In the genomic region with DNA sequence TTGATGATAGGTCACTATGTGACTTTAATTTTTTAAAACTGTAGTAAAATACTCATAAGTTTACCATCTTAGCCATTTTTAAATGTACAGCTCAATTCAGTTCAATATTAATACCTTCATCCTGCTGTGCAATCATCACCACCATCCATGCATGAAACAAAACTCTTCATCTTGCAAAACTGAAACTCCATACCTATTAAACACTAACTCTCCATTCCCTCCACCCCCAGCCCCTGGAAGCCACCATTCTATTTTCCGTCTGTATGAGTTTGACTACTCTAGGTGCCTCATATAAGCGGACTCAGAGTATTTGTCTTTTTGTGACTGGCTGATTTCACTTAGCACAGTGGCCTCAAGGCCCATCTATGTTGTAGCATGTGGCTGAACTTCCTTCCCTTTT, we compare ENCODE assay signal across 16 cellular contexts. TPM values are rescaled to one million over a fixed set of nuclear protein-coding genes. Genes with fewer than 3 reads are reported as not detected.
A peak's percentile ranks its signal among the peaks of the same experiment; 100 is the strongest.
DNase-seq lines count a peak whose midpoint lies in the region; ATAC-seq and TF ChIP-seq lines count a peak whose summit lies in the region.
"Had no signal": no experiment of that assay in that cellular context is flagged by ENCODE, and none has a peak within 500 bp of the region (broad histone marks: within the 10 kb centered on the region; RNA-seq: fewer than 3 reads in every experiment).

No MANE protein-coding gene starts in this region.

- no peak for TF ChIP-seq POLR2A in GM18505 (IDR thresholded peaks at IDR 0.05; ENCODE audit: borderline replicate concordance, extremely low read depth, insufficient read depth, insufficient read length)

- TF ChIP-seq CTCF in chondrocyte (IDR thresholded peaks at IDR 0.05) = no peak

- no peaks in the 10 kb centered on the region for H3K4me1 Mint-ChIP-seq in chondrocyte (ENCODE audit: low read depth)
- no peaks in the 10 kb centered on the region for H3K4me1 Mint-ChIP-seq in activated T-helper 2 cell treated with anti-CD3 and anti-CD28 coated beads, Interferon-gamma antibody, Interleukin-2, Interleukin-4, amounts not matched to agents 10 μg/mL and 5 μg/mL and 100 μg/mL, durations not matched to agents 14 hours and 24 hours and 36 hours (ENCODE audit: low read depth)
- H3K4me1 Mint-ChIP-seq: GM23338 had no signal

- peak; percentile 51 for ATAC-seq in GM18505 (IDR thresholded peaks at IDR 0.05; ENCODE audit: unreplicated experiment)
- ATAC-seq in GM18909 (IDR thresholded peaks at IDR 0.05; ENCODE audit: poor library complexity, unreplicated experiment) = peak; percentile 65
- peak; percentile 46 for ATAC-seq in GM21447 (IDR thresholded peaks at IDR 0.05; ENCODE audit: unreplicated experiment)
- peak; percentile 61 for ATAC-seq in HG03097 (IDR thresholded peaks at IDR 0.05; ENCODE audit: low FRiP score, unreplicated experiment)
- ATAC-seq: A549, GM23338 had no signal

- H3K9me3 Mint-ChIP-seq in chondrocyte (ENCODE audit: low read depth) = no peaks in the 10 kb centered on the region
- no peaks in the 10 kb centered on the region for H3K9me3 Mint-ChIP-seq in activated T-helper 2 cell treated with anti-CD3 and anti-CD28 coated beads, Interferon-gamma antibody, Interleukin-2, Interleukin-4, amounts not matched to agents 10 μg/mL and 5 μg/mL and 100 μg/mL, durations not matched to agents 14 hours and 24 hours and 36 hours
- H3K9me3 Mint-ChIP-seq: CD4-positive, alpha-beta T cell; GM23338 had no signal

- no peak overlapping the region for H3K4me3 Mint-ChIP-seq in chondrocyte (ENCODE audit: unreplicated experiment)
- H3K4me3 Mint-ChIP-seq in activated T-helper 2 cell treated with anti-CD3 and anti-CD28 coated beads, Interferon-gamma antibody, Interleukin-2, Interleukin-4, amounts not matched to agents 10 μg/mL and 5 μg/mL and 100 μg/mL, durations not matched to agents 14 hours and 24 hours and 36 hours (ENCODE audit: low read depth) = no peak overlapping the region
- H3K4me3 Mint-ChIP-seq: CD4-positive, alpha-beta T cell; GM23338 had no signal

- intact Hi-C loops in activated T-helper 2 cell treated with anti-CD3 and anti-CD28 coated beads, Interferon-gamma antibody, Interleukin-2, Interleukin-4, amounts not matched to agents 10 μg/mL and 5 μg/mL and 100 μg/mL, durations not matched to agents 14 hours and 24 hours and 36 hours (cut with micrococcal nuclease) = no loop called here

- H3K36me3 Mint-ChIP-seq in chondrocyte (ENCODE audit: low read depth) = no peaks in the 10 kb centered on the region
- H3K36me3 Mint-ChIP-seq in activated T-helper 2 cell treated with anti-CD3 and anti-CD28 coated beads, Interferon-gamma antibody, Interleukin-2, Interleukin-4, amounts not matched to agents 10 μg/mL and 5 μg/mL and 100 μg/mL, durations not matched to agents 14 hours and 24 hours and 36 hours (ENCODE audit: low read depth) = no peaks in the 10 kb centered on the region

- DNase-seq in chondrocyte (ENCODE audit: low spot score) (no peak), T1000 (lab: John Stamatoyannopoulos, UW) (no peak), mucosa of gallbladder (ENCODE audit: low spot score) (no peak)
- DNase-seq in activated T-helper 2 cell treated with anti-CD3 and anti-CD28 coated beads, Interferon-gamma antibody, Interleukin-2, Interleukin-4, amounts not matched to agents 10 μg/mL and 5 μg/mL and 100 μg/mL, durations not matched to agents 14 hours and 24 hours and 36 hours (ENCODE audit: low spot score) = no peak
- DNase-seq: AML-193; Caco-2; CD4-positive, alpha-beta T cell; HCEC 1CT; Kasumi-1; KG1 had no signal

- peaks cover 3% of the 10 kb centered on the region for H3K27me3 Mint-ChIP-seq in chondrocyte (ENCODE audit: low read depth)
- peaks cover 7% of the 10 kb centered on the region for H3K27me3 Mint-ChIP-seq in activated T-helper 2 cell treated with anti-CD3 and anti-CD28 coated beads, Interferon-gamma antibody, Interleukin-2, Interleukin-4, amounts not matched to agents 10 μg/mL and 5 μg/mL and 100 μg/mL, durations not matched to agents 14 hours and 24 hours and 36 hours (ENCODE audit: low read depth)
- H3K27me3 Mint-ChIP-seq: CD4-positive, alpha-beta T cell had no signal

- no peak overlapping the region for H3K27ac Mint-ChIP-seq in chondrocyte (ENCODE audit: unreplicated experiment)
- no peak overlapping the region for H3K27ac Mint-ChIP-seq in activated T-helper 2 cell treated with anti-CD3 and anti-CD28 coated beads, Interferon-gamma antibody, Interleukin-2, Interleukin-4, amounts not matched to agents 10 μg/mL and 5 μg/mL and 100 μg/mL, durations not matched to agents 14 hours and 24 hours and 36 hours
- H3K27ac Mint-ChIP-seq: CD4-positive, alpha-beta T cell; GM23338 had no signal

RNA-seq across cellular contexts. Expression of gene CNEP1R1, which starts 9.4 kb away (rescaled TPM):
- 23.8 to 28.1 TPM (median 25.7 TPM) in 3 replicates for total RNA-seq in chondrocyte
- total RNA-seq in mucosa of gallbladder = 15.7 TPM
- total RNA-seq in activated T-helper 2 cell treated with anti-CD3 and anti-CD28 coated beads, Interferon-gamma antibody, Interleukin-2, Interleukin-4, amounts not matched to agents 10 μg/mL and 5 μg/mL and 100 μg/mL, durations not matched to agents 14 hours and 24 hours and 36 hours = 23.4 and 26.1 TPM in 2 replicates

RNA-seq across cellular contexts. Expression of gene HEATR3, which starts 50.1 kb away (rescaled TPM):
- total RNA-seq in chondrocyte (16.0 to 19.8 TPM (median 17.3 TPM) in 3 replicates), mucosa of gallbladder (17.7 TPM)
- 24.9 and 25.9 TPM in 2 replicates for total RNA-seq in activated T-helper 2 cell treated with anti-CD3 and anti-CD28 coated beads, Interferon-gamma antibody, Interleukin-2, Interleukin-4, amounts not matched to agents 10 μg/mL and 5 μg/mL and 100 μg/mL, durations not matched to agents 14 hours and 24 hours and 36 hours
